Comparison of ENCODE assay signal across 13 cellular contexts in the genomic region with DNA sequence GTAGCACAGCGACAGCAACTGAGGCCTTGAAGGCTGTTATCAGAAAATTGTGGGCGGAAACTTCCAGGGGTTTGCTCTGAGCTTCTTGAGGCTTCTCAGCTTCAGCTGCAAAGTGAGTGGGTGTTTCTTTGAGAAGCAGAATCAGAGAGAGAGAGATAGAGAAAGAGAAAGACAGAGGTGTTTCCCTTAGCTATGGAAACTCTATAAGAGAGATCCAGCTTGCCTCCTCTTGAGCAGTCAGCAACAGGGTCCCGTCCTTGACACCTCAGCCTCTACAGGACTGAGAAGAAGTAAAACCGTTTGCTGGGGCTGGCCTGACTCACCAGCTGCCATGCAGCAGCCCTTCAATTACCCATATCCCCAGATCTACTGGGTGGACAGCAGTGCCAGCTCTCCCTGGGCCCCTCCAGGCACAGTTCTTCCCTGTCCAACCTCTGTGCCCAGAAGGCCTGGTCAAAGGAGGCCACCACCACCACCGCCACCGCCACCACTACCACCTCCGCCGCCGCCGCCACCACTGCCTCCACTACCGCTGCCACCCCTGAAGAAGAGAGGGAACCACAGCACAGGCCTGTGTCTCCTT. TPM values are rescaled to one million over a fixed set of nuclear protein-coding genes. Genes with fewer than 3 reads are reported as not detected.
DNase-seq lines count a peak whose midpoint lies in the region; ATAC-seq and TF ChIP-seq lines count a peak whose summit lies in the region.
"Had no signal": no experiment of that assay in that cellular context is flagged by ENCODE, and none has a peak within 500 bp of the region (broad histone marks: within the 10 kb centered on the region; RNA-seq: fewer than 3 reads in every experiment).

A gene with protein sequence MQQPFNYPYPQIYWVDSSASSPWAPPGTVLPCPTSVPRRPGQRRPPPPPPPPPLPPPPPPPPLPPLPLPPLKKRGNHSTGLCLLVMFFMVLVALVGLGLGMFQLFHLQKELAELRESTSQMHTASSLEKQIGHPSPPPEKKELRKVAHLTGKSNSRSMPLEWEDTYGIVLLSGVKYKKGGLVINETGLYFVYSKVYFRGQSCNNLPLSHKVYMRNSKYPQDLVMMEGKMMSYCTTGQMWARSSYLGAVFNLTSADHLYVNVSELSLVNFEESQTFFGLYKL (plus strand): TSS at position 233 of the 583 bp plus-strand sequence. CDS start 99 bp downstream, at position 332.

- H3K36me3 ChIP-seq in suprapubic skin, result no peaks in the 10 kb centered on the region

- intact Hi-C loops in right cardiac atrium (cut with DNase I), result no loop called here
- intact Hi-C loops in left ventricle myocardium superior (cut with micrococcal nuclease), result no loop called here

- TF ChIP-seq EP300 in suprapubic skin (IDR thresholded peaks at IDR 0.05), result no peak

- H3K4me1 ChIP-seq in right cardiac atrium (ENCODE audit: control insufficient read depth, insufficient read depth, low read length), result no peaks in the 10 kb centered on the region
- no peaks in the 10 kb centered on the region for H3K4me1 ChIP-seq in suprapubic skin

- 83% methylated on average over 11 of the region's 11 CpGs for WGBS in right cardiac atrium
- 88% methylated on average over 10 of the region's 11 CpGs for WGBS in suprapubic skin

- no peak for TF ChIP-seq POLR2A in suprapubic skin (IDR thresholded peaks at IDR 0.05)

- ATAC-seq in right cardiac atrium (peak in 1 of 2 donors; percentile 15), left ventricle myocardium superior (no peak), HG02678 (IDR thresholded peaks at IDR 0.05; ENCODE audit: unreplicated experiment) (no peak), HG03571 (IDR thresholded peaks at IDR 0.05; ENCODE audit: unreplicated experiment) (no peak)

- H3K27ac ChIP-seq in right cardiac atrium (ENCODE audit: low read length) (no peak within 1 kb of the TSS), suprapubic skin (no peak within 1 kb of the TSS)
- H3K27ac ChIP-seq: dorsolateral prefrontal cortex, hepatocyte had no signal

- no peaks in the 10 kb centered on the region for H3K27me3 ChIP-seq in right cardiac atrium (ENCODE audit: control insufficient read depth, insufficient read depth)
- no peaks in the 10 kb centered on the region for H3K27me3 ChIP-seq in suprapubic skin
- H3K27me3 ChIP-seq: hepatocyte had no signal

- no peak for TF ChIP-seq CTCF in suprapubic skin (IDR thresholded peaks at IDR 0.05)

- DNase-seq in right cardiac atrium (peak in 2 of 3 donors; percentile 49 to 50), left ventricle myocardium superior (no peak), suprapubic skin (ENCODE audit: low spot score in 2 of 2) (no peak), NCI-H2029 treated with DMSO at 0.1 percent for 48 hours (lab: John Stamatoyannopoulos, UW) (no peak)
- peak; percentile 59 for DNase-seq in activated naive CD4-positive, alpha-beta T cell treated with anti-CD3 and anti-CD28 coated beads, Interleukin-2, amount 50 U/mL, for 16 hours
- peak; percentile 56 for DNase-seq in stimulated activated CD4-positive, alpha-beta T cell treated with anti-CD3 and anti-CD28 coated beads, Interleukin-12 subunit alpha, Interleukin-12 subunit beta, amount 100 ng/mL, for 4 hours
- DNase-seq: dorsolateral prefrontal cortex, NCI-H2029 had no signal

- H3K9me3 ChIP-seq in right cardiac atrium (ENCODE audit: control insufficient read depth, low read length) (no peaks in the 10 kb centered on the region), suprapubic skin (no peaks in the 10 kb centered on the region)

- H3K4me3 ChIP-seq in right cardiac atrium (ENCODE audit: low read length) (no peak within 1 kb of the TSS), suprapubic skin (no peak within 1 kb of the TSS)
- H3K4me3 ChIP-seq: dorsolateral prefrontal cortex, hepatocyte had no signal

RNA-seq across cellular contexts. Expression of the gene that starts here (rescaled TPM):
- total RNA-seq in right cardiac atrium, result under 1 TPM in 2 of 4 donors, not detected in 2; 0.12 to 0.29 TPM
- 0.07 TPM for polyA plus RNA-seq in right cardiac atrium
- total RNA-seq in left ventricle myocardium superior, result 0.12 TPM
- not detected for total RNA-seq in suprapubic skin
- total RNA-seq: hepatocyte, myocyte had no signal
- polyA plus RNA-seq: AG04450, hepatocyte had no signal

Comparison
In these comparisons a context has a peak if more than half of its experiments do, and no peak if none do; other contexts are left out.
1. Peak in DNase-seq in right cardiac atrium; RNA of the gene not detected or under 1 TPM.
2. DNase-seq: peak in activated naive CD4-positive, alpha-beta T cell treated with anti-CD3 and anti-CD28 coated beads, Interleukin-2, amount 50 U/mL, for 16 hours (single experiment) and stimulated activated CD4-positive, alpha-beta T cell treated with anti-CD3 and anti-CD28 coated beads, Interleukin-12 subunit alpha, Interleukin-12 subunit beta, amount 100 ng/mL, for 4 hours (single experiment); none in left ventricle myocardium superior (single experiment), suprapubic skin (0 of 2) and NCI-H2029 treated with DMSO at 0.1 percent for 48 hours (single experiment).